In the genomic region with DNA sequence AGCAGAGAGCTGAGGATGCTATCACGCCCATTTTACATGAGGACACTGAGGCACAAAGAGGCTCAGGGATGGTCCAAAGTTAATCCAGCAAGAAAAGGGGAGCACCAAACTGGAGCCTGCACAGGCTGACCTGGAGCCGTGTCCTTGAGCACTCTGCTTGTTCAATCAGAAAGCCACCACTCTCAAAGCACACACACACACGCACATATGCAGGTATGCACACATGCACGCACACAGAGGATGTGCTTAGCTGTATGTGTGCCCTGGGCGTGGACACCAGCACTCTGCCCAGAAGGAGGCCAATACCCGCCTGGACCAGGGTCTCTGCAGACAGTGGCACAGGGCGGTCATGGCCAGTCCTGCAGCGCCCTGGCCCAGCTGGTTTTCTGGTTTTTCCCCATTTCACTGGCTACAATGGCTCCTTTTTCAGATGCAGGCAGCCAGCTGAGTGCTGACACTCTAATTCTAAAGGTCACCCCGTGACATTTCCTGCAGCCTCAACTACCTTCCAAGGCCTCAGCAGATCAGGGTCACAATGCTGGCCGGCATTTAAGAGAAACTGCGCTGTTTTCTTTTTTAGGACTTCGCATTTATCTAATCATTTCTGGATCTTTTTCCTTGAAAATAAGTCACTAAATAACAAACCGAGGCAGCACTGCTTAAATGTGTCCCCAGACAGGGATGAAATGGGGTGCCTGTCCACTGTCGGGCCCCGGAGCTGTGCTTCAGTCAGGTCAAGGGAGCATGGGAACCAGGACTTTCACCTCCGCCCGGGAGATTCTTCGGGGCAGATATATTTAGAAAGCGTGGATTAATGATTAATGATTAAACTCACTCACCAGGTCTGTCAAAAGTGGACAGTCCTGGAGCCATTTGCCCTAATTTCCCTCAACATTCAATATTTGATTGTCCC, we compare ENCODE assay signal across 1 cellular context.
A peak's percentile ranks its signal among the peaks of the same experiment; 100 is the strongest.
TF ChIP-seq lines count a peak whose summit lies in the region.

No MANE protein-coding gene starts in this region.

TF ChIP-seq in HepG2, 621 proteins besides CTCF, POLR2A, EP300 and RAD21 (continues in another document):
- TF ChIP-seq, protein P1, sequence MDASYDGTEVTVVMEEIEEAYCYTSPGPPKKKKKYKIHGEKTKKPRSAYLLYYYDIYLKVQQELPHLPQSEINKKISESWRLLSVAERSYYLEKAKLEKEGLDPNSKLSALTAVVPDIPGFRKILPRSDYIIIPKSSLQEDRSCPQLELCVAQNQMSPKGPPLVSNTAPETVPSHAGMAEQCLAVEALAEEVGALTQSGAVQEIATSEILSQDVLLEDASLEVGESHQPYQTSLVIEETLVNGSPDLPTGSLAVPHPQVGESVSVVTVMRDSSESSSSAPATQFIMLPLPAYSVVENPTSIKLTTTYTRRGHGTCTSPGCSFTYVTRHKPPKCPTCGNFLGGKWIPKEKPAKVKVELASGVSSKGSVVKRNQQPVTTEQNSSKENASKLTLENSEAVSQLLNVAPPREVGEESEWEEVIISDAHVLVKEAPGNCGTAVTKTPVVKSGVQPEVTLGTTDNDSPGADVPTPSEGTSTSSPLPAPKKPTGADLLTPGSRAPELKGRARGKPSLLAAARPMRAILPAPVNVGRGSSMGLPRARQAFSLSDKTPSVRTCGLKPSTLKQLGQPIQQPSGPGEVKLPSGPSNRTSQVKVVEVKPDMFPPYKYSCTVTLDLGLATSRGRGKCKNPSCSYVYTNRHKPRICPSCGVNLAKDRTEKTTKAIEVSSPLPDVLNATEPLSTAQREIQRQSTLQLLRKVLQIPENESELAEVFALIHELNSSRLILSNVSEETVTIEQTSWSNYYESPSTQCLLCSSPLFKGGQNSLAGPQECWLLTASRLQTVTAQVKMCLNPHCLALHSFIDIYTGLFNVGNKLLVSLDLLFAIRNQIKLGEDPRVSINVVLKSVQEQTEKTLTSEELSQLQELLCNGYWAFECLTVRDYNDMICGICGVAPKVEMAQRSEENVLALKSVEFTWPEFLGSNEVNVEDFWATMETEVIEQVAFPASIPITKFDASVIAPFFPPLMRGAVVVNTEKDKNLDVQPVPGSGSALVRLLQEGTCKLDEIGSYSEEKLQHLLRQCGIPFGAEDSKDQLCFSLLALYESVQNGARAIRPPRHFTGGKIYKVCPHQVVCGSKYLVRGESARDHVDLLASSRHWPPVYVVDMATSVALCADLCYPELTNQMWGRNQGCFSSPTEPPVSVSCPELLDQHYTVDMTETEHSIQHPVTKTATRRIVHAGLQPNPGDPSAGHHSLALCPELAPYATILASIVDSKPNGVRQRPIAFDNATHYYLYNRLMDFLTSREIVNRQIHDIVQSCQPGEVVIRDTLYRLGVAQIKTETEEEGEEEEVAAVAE (CRISPR knock-in tag; IDR thresholded peaks at IDR 0.05; ENCODE audit: borderline replicate concordance) = no peak
- TF ChIP-seq JARID2 (CRISPR knock-in tag; IDR thresholded peaks at IDR 0.05; ENCODE audit: insufficient replicate concordance) (no peak), ZNF367 (CRISPR knock-in tag; IDR thresholded peaks at IDR 0.05; ENCODE audit: borderline replicate concordance) (no peak), ZNF326 (CRISPR knock-in tag; IDR thresholded peaks at IDR 0.05; ENCODE audit: borderline replicate concordance) (no peak), SMARCE1 (IDR thresholded peaks at IDR 0.05; ENCODE audit: borderline replicate concordance) (no peak), ZNF678 (CRISPR knock-in tag; IDR thresholded peaks at IDR 0.05) (peak; percentile 70; the same call in 1 of the 2 replicates), ZNF20 (CRISPR knock-in tag; IDR thresholded peaks at IDR 0.05) (no peak), ERF (CRISPR knock-in tag; IDR thresholded peaks at IDR 0.05) (peak; percentile 77; the same call in 1 of the 2 replicates), ZNF33B (CRISPR knock-in tag; IDR thresholded peaks at IDR 0.05) (no peak), ZNF775 (CRISPR knock-in tag; IDR thresholded peaks at IDR 0.05; ENCODE audit: borderline replicate concordance) (no peak), CHD4 (IDR thresholded peaks at IDR 0.05; ENCODE audit: borderline replicate concordance, low read length) (peak; percentile 89), NR2F6 (IDR thresholded peaks at IDR 0.05) (peak; percentile 93), NR2F6 (CRISPR knock-in tag; IDR thresholded peaks at IDR 0.05) (peak; percentile 92), MXD4 (CRISPR knock-in tag; IDR thresholded peaks at IDR 0.05) (0 out of 2 replicates have a peak, but pooled peaks have one; percentile 39), WIZ (CRISPR knock-in tag; IDR thresholded peaks at IDR 0.05) (no peak; the same call in 1 of the 2 replicates), ZNF138 (CRISPR knock-in tag; IDR thresholded peaks at IDR 0.05; ENCODE audit: low read depth) (no peak; the same call in 1 of the 2 replicates), RARG (CRISPR knock-in tag; IDR thresholded peaks at IDR 0.05; ENCODE audit: low read depth) (no peak), ZNF816 (CRISPR knock-in tag; IDR thresholded peaks at IDR 0.05; ENCODE audit: borderline replicate concordance) (no peak), SRY (CRISPR knock-in tag; IDR thresholded peaks at IDR 0.05) (0 out of 2 replicates have a peak, but pooled peaks have one; percentile 27), ZNF772 (CRISPR knock-in tag; IDR thresholded peaks at IDR 0.05) (no peak; the same call in 1 of the 2 replicates)
- TF ChIP-seq, protein P2, sequence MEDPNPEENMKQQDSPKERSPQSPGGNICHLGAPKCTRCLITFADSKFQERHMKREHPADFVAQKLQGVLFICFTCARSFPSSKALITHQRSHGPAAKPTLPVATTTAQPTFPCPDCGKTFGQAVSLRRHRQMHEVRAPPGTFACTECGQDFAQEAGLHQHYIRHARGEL (CRISPR knock-in tag; IDR thresholded peaks at IDR 0.05) = no peak
- TF ChIP-seq, protein P3, sequence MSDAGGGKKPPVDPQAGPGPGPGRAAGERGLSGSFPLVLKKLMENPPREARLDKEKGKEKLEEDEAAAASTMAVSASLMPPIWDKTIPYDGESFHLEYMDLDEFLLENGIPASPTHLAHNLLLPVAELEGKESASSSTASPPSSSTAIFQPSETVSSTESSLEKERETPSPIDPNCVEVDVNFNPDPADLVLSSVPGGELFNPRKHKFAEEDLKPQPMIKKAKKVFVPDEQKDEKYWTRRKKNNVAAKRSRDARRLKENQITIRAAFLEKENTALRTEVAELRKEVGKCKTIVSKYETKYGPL (CRISPR knock-in tag; IDR thresholded peaks at IDR 0.05) = no peak
- TF ChIP-seq, protein P4, sequence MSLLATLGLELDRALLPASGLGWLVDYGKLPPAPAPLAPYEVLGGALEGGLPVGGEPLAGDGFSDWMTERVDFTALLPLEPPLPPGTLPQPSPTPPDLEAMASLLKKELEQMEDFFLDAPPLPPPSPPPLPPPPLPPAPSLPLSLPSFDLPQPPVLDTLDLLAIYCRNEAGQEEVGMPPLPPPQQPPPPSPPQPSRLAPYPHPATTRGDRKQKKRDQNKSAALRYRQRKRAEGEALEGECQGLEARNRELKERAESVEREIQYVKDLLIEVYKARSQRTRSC (CRISPR knock-in tag; IDR thresholded peaks at IDR 0.05; ENCODE audit: low read depth) = no peak
- TF ChIP-seq, protein P5, sequence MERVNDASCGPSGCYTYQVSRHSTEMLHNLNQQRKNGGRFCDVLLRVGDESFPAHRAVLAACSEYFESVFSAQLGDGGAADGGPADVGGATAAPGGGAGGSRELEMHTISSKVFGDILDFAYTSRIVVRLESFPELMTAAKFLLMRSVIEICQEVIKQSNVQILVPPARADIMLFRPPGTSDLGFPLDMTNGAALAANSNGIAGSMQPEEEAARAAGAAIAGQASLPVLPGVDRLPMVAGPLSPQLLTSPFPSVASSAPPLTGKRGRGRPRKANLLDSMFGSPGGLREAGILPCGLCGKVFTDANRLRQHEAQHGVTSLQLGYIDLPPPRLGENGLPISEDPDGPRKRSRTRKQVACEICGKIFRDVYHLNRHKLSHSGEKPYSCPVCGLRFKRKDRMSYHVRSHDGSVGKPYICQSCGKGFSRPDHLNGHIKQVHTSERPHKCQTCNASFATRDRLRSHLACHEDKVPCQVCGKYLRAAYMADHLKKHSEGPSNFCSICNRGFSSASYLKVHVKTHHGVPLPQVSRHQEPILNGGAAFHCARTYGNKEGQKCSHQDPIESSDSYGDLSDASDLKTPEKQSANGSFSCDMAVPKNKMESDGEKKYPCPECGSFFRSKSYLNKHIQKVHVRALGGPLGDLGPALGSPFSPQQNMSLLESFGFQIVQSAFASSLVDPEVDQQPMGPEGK (CRISPR knock-in tag; IDR thresholded peaks at IDR 0.05) = no peak; the same call in 1 of the 2 replicates
- TF ChIP-seq, protein P6, sequence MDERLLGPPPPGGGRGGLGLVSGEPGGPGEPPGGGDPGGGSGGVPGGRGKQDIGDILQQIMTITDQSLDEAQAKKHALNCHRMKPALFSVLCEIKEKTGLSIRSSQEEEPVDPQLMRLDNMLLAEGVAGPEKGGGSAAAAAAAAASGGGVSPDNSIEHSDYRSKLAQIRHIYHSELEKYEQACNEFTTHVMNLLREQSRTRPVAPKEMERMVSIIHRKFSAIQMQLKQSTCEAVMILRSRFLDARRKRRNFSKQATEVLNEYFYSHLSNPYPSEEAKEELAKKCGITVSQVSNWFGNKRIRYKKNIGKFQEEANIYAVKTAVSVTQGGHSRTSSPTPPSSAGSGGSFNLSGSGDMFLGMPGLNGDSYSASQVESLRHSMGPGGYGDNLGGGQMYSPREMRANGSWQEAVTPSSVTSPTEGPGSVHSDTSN (CRISPR knock-in tag; IDR thresholded peaks at IDR 0.05) = no peak
- TF ChIP-seq, protein P7, sequence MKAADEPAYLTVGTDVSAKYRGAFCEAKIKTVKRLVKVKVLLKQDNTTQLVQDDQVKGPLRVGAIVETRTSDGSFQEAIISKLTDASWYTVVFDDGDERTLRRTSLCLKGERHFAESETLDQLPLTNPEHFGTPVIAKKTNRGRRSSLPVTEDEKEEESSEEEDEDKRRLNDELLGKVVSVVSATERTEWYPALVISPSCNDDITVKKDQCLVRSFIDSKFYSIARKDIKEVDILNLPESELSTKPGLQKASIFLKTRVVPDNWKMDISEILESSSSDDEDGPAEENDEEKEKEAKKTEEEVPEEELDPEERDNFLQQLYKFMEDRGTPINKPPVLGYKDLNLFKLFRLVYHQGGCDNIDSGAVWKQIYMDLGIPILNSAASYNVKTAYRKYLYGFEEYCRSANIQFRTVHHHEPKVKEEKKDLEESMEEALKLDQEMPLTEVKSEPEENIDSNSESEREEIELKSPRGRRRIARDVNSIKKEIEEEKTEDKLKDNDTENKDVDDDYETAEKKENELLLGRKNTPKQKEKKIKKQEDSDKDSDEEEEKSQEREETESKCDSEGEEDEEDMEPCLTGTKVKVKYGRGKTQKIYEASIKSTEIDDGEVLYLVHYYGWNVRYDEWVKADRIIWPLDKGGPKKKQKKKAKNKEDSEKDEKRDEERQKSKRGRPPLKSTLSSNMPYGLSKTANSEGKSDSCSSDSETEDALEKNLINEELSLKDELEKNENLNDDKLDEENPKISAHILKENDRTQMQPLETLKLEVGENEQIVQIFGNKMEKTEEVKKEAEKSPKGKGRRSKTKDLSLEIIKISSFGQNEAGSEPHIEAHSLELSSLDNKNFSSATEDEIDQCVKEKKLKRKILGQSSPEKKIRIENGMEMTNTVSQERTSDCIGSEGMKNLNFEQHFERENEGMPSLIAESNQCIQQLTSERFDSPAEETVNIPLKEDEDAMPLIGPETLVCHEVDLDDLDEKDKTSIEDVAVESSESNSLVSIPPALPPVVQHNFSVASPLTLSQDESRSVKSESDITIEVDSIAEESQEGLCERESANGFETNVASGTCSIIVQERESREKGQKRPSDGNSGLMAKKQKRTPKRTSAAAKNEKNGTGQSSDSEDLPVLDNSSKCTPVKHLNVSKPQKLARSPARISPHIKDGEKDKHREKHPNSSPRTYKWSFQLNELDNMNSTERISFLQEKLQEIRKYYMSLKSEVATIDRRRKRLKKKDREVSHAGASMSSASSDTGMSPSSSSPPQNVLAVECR (CRISPR knock-in tag; IDR thresholded peaks at IDR 0.05; ENCODE audit: borderline replicate concordance) = peak; percentile 68; the same call in 1 of the 2 replicates
- TF ChIP-seq, protein P8, sequence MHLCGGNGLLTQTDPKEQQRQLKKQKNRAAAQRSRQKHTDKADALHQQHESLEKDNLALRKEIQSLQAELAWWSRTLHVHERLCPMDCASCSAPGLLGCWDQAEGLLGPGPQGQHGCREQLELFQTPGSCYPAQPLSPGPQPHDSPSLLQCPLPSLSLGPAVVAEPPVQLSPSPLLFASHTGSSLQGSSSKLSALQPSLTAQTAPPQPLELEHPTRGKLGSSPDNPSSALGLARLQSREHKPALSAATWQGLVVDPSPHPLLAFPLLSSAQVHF (CRISPR knock-in tag; IDR thresholded peaks at IDR 0.05) = no peak
- TF ChIP-seq, protein P9, sequence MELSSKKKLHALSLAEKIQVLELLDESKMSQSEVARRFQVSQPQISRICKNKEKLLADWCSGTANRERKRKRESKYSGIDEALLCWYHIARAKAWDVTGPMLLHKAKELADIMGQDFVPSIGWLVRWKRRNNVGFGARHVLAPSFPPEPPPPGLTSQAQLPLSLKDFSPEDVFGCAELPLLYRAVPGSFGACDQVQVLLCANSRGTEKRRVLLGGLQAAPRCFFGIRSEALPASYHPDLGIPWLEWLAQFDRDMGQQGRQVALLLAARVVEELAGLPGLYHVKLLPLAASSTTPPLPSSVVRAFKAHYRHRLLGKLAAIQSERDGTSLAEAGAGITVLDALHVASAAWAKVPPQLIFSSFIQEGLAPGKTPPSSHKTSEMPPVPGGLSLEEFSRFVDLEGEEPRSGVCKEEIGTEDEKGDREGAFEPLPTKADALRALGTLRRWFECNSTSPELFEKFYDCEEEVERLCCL (CRISPR knock-in tag; IDR thresholded peaks at IDR 0.05; ENCODE audit: borderline replicate concordance) = peak; percentile 100
- TF ChIP-seq, protein P10, sequence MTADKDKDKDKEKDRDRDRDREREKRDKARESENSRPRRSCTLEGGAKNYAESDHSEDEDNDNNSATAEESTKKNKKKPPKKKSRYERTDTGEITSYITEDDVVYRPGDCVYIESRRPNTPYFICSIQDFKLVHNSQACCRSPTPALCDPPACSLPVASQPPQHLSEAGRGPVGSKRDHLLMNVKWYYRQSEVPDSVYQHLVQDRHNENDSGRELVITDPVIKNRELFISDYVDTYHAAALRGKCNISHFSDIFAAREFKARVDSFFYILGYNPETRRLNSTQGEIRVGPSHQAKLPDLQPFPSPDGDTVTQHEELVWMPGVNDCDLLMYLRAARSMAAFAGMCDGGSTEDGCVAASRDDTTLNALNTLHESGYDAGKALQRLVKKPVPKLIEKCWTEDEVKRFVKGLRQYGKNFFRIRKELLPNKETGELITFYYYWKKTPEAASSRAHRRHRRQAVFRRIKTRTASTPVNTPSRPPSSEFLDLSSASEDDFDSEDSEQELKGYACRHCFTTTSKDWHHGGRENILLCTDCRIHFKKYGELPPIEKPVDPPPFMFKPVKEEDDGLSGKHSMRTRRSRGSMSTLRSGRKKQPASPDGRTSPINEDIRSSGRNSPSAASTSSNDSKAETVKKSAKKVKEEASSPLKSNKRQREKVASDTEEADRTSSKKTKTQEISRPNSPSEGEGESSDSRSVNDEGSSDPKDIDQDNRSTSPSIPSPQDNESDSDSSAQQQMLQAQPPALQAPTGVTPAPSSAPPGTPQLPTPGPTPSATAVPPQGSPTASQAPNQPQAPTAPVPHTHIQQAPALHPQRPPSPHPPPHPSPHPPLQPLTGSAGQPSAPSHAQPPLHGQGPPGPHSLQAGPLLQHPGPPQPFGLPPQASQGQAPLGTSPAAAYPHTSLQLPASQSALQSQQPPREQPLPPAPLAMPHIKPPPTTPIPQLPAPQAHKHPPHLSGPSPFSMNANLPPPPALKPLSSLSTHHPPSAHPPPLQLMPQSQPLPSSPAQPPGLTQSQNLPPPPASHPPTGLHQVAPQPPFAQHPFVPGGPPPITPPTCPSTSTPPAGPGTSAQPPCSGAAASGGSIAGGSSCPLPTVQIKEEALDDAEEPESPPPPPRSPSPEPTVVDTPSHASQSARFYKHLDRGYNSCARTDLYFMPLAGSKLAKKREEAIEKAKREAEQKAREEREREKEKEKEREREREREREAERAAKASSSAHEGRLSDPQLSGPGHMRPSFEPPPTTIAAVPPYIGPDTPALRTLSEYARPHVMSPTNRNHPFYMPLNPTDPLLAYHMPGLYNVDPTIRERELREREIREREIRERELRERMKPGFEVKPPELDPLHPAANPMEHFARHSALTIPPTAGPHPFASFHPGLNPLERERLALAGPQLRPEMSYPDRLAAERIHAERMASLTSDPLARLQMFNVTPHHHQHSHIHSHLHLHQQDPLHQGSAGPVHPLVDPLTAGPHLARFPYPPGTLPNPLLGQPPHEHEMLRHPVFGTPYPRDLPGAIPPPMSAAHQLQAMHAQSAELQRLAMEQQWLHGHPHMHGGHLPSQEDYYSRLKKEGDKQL (CRISPR knock-in tag; IDR thresholded peaks at IDR 0.05; ENCODE audit: low read depth) = no peak
